ENCODE assay signal across 1 cellular context in genomic region chr10:80077869-80078447, GRCh38.
TF ChIP-seq lines count a peak whose summit lies in the region.

No MANE protein-coding gene starts in this region.

TF ChIP-seq in H1, 55 proteins besides CTCF, POLR2A, EP300 and RAD21 (continued from another document):
- no peak for TF ChIP-seq POU5F1 (IDR thresholded peaks at IDR 0.05; ENCODE audit: low read depth, low read length)
- no peak for TF ChIP-seq USF2 (IDR thresholded peaks at IDR 0.05; ENCODE audit: low read length)
- TF ChIP-seq NRF1 (IDR thresholded peaks at IDR 0.05; ENCODE audit: low read depth, low read length), result no peak
